ENCODE assay signal across 1 cellular context in genomic region chr19:1747285-1748114, GRCh38.
TF ChIP-seq lines count a peak whose summit lies in the region.

No MANE protein-coding gene starts in this region.

TF ChIP-seq in K562, 482 proteins besides CTCF, POLR2A, EP300 and RAD21 (continued from another document):
- TF ChIP-seq PKNOX1 (IDR thresholded peaks at IDR 0.05) (peak; percentile 56), SMARCA5 (IDR thresholded peaks at IDR 0.05) (0 out of 2 replicates have a peak, but pooled peaks have one; percentile 3), NONO (IDR thresholded peaks at IDR 0.05; ENCODE audit: low read depth in 2 of 2, low read length in 1 of 2) (peak in 1 of 2 experiments; percentile 17; a peak in 2 of 4 replicates), MXD1 (CRISPR knock-in tag; IDR thresholded peaks at IDR 0.05; ENCODE audit: borderline replicate concordance, poor library complexity, severe bottlenecking) (no peak), ZNF644 (tag; IDR thresholded peaks at IDR 0.05; ENCODE audit: low read depth) (0 out of 2 replicates have a peak, but pooled peaks have one; percentile 65), RBBP5 (IDR thresholded peaks at IDR 0.05; ENCODE audit: borderline replicate concordance, insufficient read depth, low read length, poor library complexity, severe bottlenecking) (peak; percentile 49), JUND (IDR thresholded peaks at IDR 0.05; ENCODE audit: borderline replicate concordance, low read depth, low read length) (peak; percentile 94), JUND (tag; IDR thresholded peaks at IDR 0.05; ENCODE audit: borderline replicate concordance, low read depth, low read length) (peak; percentile 81; the same call in 1 of the 3 replicates), HIVEP1 (CRISPR knock-in tag; IDR thresholded peaks at IDR 0.05) (no peak), ZNF407 (IDR thresholded peaks at IDR 0.05; ENCODE audit: low read depth) (peak; percentile 74), MAX (CRISPR knock-in tag; IDR thresholded peaks at IDR 0.05) (peak; percentile 17; the same call in 1 of the 2 replicates), TEAD1 (CRISPR knock-in tag; IDR thresholded peaks at IDR 0.05) (0 out of 4 replicates have a peak, but pooled peaks of 1 of the 2 experiments have one; percentile 28), ZBTB17 (CRISPR knock-in tag; IDR thresholded peaks at IDR 0.05) (peak; percentile 76), ATF3 (IDR thresholded peaks at IDR 0.05) (peak; percentile 95), ATF3 (CRISPR knock-in tag; conservative IDR thresholded peaks at IDR 0.05) (no peak; the same call in 1 of the 2 replicates), ARID1B (IDR thresholded peaks at IDR 0.05) (peak; percentile 83), ZFP91 (CRISPR knock-in tag; IDR thresholded peaks at IDR 0.05) (no peak), MEF2D (tag; conservative IDR thresholded peaks at IDR 0.05; ENCODE audit: low read depth) (0 out of 2 replicates have a peak, but pooled peaks have one; percentile 20), ADNP (tag; IDR thresholded peaks at IDR 0.05) (peak; percentile 8; the same call in 1 of the 2 replicates), ZNF263 (CRISPR knock-in tag; IDR thresholded peaks at IDR 0.05; ENCODE audit: borderline replicate concordance) (peak; percentile 99), GATAD2B (IDR thresholded peaks at IDR 0.05; ENCODE audit: borderline replicate concordance) (peak; percentile 42; the same call in 1 of the 2 replicates), EP400 (IDR thresholded peaks at IDR 0.05) (peak; percentile 75), CBFA2T3 (IDR thresholded peaks at IDR 0.05) (peak; percentile 41)
- TF ChIP-seq, protein P1, sequence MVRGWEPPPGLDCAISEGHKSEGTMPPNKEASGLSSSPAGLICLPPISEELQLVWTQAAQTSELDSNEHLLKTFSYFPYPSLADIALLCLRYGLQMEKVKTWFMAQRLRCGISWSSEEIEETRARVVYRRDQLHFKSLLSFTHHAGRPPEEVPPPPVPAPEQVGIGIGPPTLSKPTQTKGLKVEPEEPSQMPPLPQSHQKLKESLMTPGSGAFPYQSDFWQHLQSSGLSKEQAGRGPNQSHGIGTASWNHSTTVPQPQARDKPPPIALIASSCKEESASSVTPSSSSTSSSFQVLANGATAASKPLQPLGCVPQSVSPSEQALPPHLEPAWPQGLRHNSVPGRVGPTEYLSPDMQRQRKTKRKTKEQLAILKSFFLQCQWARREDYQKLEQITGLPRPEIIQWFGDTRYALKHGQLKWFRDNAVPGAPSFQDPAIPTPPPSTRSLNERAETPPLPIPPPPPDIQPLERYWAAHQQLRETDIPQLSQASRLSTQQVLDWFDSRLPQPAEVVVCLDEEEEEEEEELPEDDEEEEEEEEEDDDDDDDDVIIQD (CRISPR knock-in tag; IDR thresholded peaks at IDR 0.05) = no peak
- TF ChIP-seq, protein P2, sequence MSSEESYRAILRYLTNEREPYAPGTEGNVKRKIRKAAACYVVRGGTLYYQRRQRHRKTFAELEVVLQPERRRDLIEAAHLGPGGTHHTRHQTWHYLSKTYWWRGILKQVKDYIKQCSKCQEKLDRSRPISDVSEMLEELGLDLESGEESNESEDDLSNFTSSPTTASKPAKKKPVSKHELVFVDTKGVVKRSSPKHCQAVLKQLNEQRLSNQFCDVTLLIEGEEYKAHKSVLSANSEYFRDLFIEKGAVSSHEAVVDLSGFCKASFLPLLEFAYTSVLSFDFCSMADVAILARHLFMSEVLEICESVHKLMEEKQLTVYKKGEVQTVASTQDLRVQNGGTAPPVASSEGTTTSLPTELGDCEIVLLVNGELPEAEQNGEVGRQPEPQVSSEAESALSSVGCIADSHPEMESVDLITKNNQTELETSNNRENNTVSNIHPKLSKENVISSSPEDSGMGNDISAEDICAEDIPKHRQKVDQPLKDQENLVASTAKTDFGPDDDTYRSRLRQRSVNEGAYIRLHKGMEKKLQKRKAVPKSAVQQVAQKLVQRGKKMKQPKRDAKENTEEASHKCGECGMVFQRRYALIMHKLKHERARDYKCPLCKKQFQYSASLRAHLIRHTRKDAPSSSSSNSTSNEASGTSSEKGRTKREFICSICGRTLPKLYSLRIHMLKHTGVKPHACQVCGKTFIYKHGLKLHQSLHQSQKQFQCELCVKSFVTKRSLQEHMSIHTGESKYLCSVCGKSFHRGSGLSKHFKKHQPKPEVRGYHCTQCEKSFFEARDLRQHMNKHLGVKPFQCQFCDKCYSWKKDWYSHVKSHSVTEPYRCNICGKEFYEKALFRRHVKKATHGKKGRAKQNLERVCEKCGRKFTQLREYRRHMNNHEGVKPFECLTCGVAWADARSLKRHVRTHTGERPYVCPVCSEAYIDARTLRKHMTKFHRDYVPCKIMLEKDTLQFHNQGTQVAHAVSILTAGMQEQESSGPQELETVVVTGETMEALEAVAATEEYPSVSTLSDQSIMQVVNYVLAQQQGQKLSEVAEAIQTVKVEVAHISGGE (CRISPR knock-in tag; IDR thresholded peaks at IDR 0.05) = peak in 1 of 3 experiments; percentile 61; a peak in 1 of 6 replicates
TF ChIP-seq in K562: peak in this region for 105.
